Comparison of ENCODE assay signal across 17 cellular contexts in the genomic region with DNA sequence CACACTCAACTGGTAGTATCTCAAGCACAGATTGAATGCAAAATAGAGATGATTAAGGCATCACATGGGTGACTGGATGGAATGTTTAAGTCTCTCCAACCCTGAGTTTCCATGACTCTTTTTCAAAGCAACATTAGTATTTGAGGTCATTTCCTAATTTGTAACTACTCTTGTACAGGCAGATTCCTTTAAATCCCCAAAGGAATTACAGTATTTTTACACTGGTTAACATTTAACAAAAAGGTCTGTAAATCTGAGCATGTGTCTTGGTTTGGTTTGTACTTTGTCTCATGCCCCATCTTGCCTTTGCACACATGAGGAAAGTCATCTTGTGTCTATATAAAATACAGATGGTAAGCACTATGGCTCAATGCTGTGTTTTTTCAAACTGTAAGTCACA. TPM values are rescaled to one million over a fixed set of nuclear protein-coding genes. Genes with fewer than 3 reads are reported as not detected.
DNase-seq lines count a peak whose midpoint lies in the region; ATAC-seq and TF ChIP-seq lines count a peak whose summit lies in the region.
"Had no signal": no experiment of that assay in that cellular context is flagged by ENCODE, and none has a peak within 500 bp of the region (broad histone marks: within the 10 kb centered on the region; RNA-seq: fewer than 3 reads in every experiment).

No MANE protein-coding gene starts in this region.

- TF ChIP-seq CTCF in heart right ventricle (IDR thresholded peaks at IDR 0.05) (no peak), glutamatergic neuron (IDR thresholded peaks at IDR 0.05; ENCODE audit: partially characterized antibody, unreplicated experiment) (no peak)

- H3K4me1 ChIP-seq in heart right ventricle (peaks cover 4 to 51% (median 26%) of the 10 kb centered on the region in 9 donors), aorta (ENCODE audit: control insufficient read depth in 1 of 2, insufficient read depth in 2 of 2, low read length in 2 of 2) (peaks cover 5 to 6% of the 10 kb centered on the region in 2 donors)

- H3K27ac Mint-ChIP-seq in glutamatergic neuron (ENCODE audit: unreplicated experiment), result no peak overlapping the region
- H3K27ac Mint-ChIP-seq: activated naive CD8-positive, alpha-beta T cell treated with anti-CD3 and anti-CD28 coated beads, Interleukin-2, amount 10 ng/mL, durations not matched to agents 7 days and 5 days had no signal

- H3K36me3 Mint-ChIP-seq in glutamatergic neuron (ENCODE audit: unreplicated experiment), result no peaks in the 10 kb centered on the region

- H3K36me3 ChIP-seq in heart right ventricle (peaks cover 0 to 30% (median 0%) of the 10 kb centered on the region in 9 donors), aorta (ENCODE audit: control insufficient read depth in 1 of 2, insufficient read depth in 2 of 2, low read length in 1 of 2) (peaks cover 0 to 2% of the 10 kb centered on the region in 2 donors)

- H3K9me3 ChIP-seq in heart right ventricle (no peaks in the 10 kb centered on the region), aorta (ENCODE audit: control insufficient read depth, low read length) (no peaks in the 10 kb centered on the region)
- H3K9me3 ChIP-seq: spleen, testis had no signal

- H3K27ac ChIP-seq in heart right ventricle (peak overlapping the region in 2 of 10 donors; percentile 7 to 51), aorta (ENCODE audit: low read depth in 1 of 2, low read length in 2 of 2) (peak overlapping the region; percentile 79 to 90)
- H3K27ac ChIP-seq: spleen had no signal

- no peak for DNase-seq in heart right ventricle
- no peak for DNase-seq in cardiac septum (ENCODE audit: low spot score)
- DNase-seq in dermis blood vessel endothelial cell, result peak; percentile 31
- DNase-seq in left kidney (ENCODE audit: low read depth, low spot score), result peak; percentile 53
- DNase-seq in aorta, result no peak
- DNase-seq in glutamatergic neuron, result no peak
- DNase-seq in HuH-7 (ENCODE audit: low spot score), result no peak
- DNase-seq in SHP77 treated with DMSO at 0.1 percent for 48 hours (lab: John Stamatoyannopoulos, UW), result no peak
- DNase-seq: activated CD4-positive, CD25-positive, alpha-beta regulatory T cell treated with anti-CD3 and anti-CD28 coated beads, Interleukin-2, amount 50 U/mL, for 72 hours; activated naive CD8-positive, alpha-beta T cell treated with anti-CD3 and anti-CD28 coated beads, Interleukin-2, amount 10 ng/mL, durations not matched to agents 7 days and 5 days; NCI-H187; NCI-H526; nucleus accumbens; spleen; testis had no signal

- no peak overlapping the region for H3K4me3 Mint-ChIP-seq in glutamatergic neuron (ENCODE audit: unreplicated experiment)
- H3K4me3 Mint-ChIP-seq: activated naive CD8-positive, alpha-beta T cell treated with anti-CD3 and anti-CD28 coated beads, Interleukin-2, amount 10 ng/mL, durations not matched to agents 7 days and 5 days had no signal

- H3K27me3 ChIP-seq in heart right ventricle (no peaks in the 10 kb centered on the region), aorta (ENCODE audit: control insufficient read depth in 1 of 2, insufficient read depth in 2 of 2, low read length in 1 of 2) (no peaks in the 10 kb centered on the region)
- H3K27me3 ChIP-seq: spleen, testis had no signal

- H3K9me3 Mint-ChIP-seq in glutamatergic neuron (ENCODE audit: unreplicated experiment), result no peaks in the 10 kb centered on the region
- H3K9me3 Mint-ChIP-seq: activated naive CD8-positive, alpha-beta T cell treated with anti-CD3 and anti-CD28 coated beads, Interleukin-2, amount 10 ng/mL, durations not matched to agents 7 days and 5 days had no signal

- ATAC-seq in heart right ventricle, result peak in 7 of 8 donors; percentile 13 to 70 (median 44)
- ATAC-seq in aorta (ENCODE audit: low FRiP score), result peak; percentile 65
- ATAC-seq: K562 had no signal

- H3K4me1 Mint-ChIP-seq in glutamatergic neuron (ENCODE audit: low read depth, unreplicated experiment), result peaks cover 10% of the 10 kb centered on the region

- no peak overlapping the region for H3K4me3 ChIP-seq in heart right ventricle
- H3K4me3 ChIP-seq in aorta (ENCODE audit: low read length in 2 of 2), result no peak overlapping the region
- H3K4me3 ChIP-seq: K562, spleen, testis had no signal

- intact Hi-C loops in heart right ventricle (cut with DNase I) (no loop called here), cardiac septum (cut with DNase I) (no loop called here), aorta (cut with DNase I) (no loop called here)

- H3K27me3 Mint-ChIP-seq in glutamatergic neuron (ENCODE audit: unreplicated experiment), result no peaks in the 10 kb centered on the region
- H3K27me3 Mint-ChIP-seq: activated naive CD8-positive, alpha-beta T cell treated with anti-CD3 and anti-CD28 coated beads, Interleukin-2, amount 10 ng/mL, durations not matched to agents 7 days and 5 days had no signal

RNA-seq across cellular contexts. Expression of gene RMND1, which starts 15.1 kb away (rescaled TPM):
- total RNA-seq in heart right ventricle, result 10 to 100 TPM; 10.9 to 17.6 (median 14.7) TPM
- 10 to 100 TPM; 14.3 to 25.2 TPM for polyA plus RNA-seq in heart right ventricle
- total RNA-seq in cardiac septum, result 11.5 TPM
- total RNA-seq in dermis blood vessel endothelial cell, result 27.9 and 32.2 TPM in 2 replicates
- total RNA-seq in aorta, result 10 to 100 TPM; 23.8 to 24.4 TPM
- polyA plus RNA-seq in aorta, result 10 to 100 TPM; 12.9 to 19.0 TPM
- total RNA-seq in glutamatergic neuron (ENCODE audit: unreplicated experiment), result 67.0 TPM

RNA-seq across cellular contexts. Expression of gene ZBTB2, which starts 45.5 kb away (rescaled TPM):
- total RNA-seq in heart right ventricle (1 to 10 TPM; 3.4 to 8.3 (median 5.2) TPM), cardiac septum (8.0 TPM), dermis blood vessel endothelial cell (8.0 and 10.6 TPM in 2 replicates), aorta (10 to 100 TPM; 10.4 to 14.0 TPM), glutamatergic neuron (ENCODE audit: unreplicated experiment) (6.7 TPM)
- polyA plus RNA-seq in heart right ventricle (1 to 10 TPM; 4.1 to 4.4 TPM), aorta (1 to 10 TPM; 5.0 to 7.7 TPM)

RNA-seq across cellular contexts. Expression of gene CCDC170, which starts 57.0 kb away (rescaled TPM):
- total RNA-seq in heart right ventricle (1 to 10 TPM in 1 of 10 donors, under 1 TPM in 9; 0.15 to 1.6 (median 0.57) TPM), cardiac septum (0.38 TPM), dermis blood vessel endothelial cell (not detected in 2 replicates), aorta (1 to 10 TPM; 1.4 to 5.4 TPM), glutamatergic neuron (ENCODE audit: unreplicated experiment) (not detected)
- polyA plus RNA-seq in heart right ventricle (under 1 TPM; 0.13 to 0.22 TPM), aorta (under 1 TPM; 0.05 to 0.75 TPM)
- total RNA-seq: activated naive CD8-positive, alpha-beta T cell treated with anti-CD3 and anti-CD28 coated beads, Interleukin-2, amount 10 ng/mL, durations not matched to agents 7 days and 5 days; T-helper 1 cell treated with Interleukin-12 subunit alpha and Interleukin-12 subunit beta and Interleukin-4 antibody, amounts not matched to agents 30 ng/mL and 1 ng/mL, for 36 hours had no signal

Comparison
In these comparisons a context has a peak if more than half of its experiments do, and no peak if none do; other contexts are left out.
1. DNase-seq: peak in dermis blood vessel endothelial cell (single experiment) and left kidney (single experiment); none in heart right ventricle (0 of 2), cardiac septum (single experiment), aorta (0 of 2), glutamatergic neuron (single experiment), HuH-7 (single experiment) and SHP77 treated with DMSO at 0.1 percent for 48 hours (single experiment).